In the genomic region with DNA sequence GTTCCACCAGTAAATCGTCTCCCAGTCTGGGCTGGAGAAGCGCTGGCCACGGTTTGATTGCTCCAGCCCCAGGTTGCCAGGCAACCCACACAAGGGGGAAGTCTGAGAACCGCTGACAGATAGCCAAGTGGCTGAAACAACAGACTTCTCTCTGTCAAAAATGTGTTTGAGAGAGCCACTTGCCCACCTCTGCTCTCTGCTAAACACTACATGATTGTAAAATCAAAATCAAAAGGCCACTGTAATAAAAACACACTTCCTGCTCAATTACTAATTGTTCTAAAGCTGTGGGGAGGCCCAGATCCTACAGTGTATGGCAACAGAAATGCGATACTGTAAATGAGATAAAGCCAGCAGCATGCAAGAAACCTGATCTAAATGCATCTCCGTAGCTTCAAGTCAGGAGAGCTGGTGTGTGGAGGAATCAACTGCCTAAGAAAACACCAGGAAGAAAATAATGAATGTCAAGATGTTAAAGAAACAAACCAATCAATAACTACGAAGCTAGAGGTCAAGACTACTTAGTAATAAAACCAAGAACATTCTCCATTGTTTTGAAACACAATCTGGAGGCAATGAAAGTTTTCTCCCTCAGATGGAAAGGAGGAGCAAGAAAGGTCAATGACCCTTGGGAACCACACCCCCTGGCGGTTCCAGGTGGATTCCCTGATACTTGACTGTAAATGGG, we compare ENCODE assay signal across 8 cellular contexts.
A peak's percentile ranks its signal among the peaks of the same experiment; 100 is the strongest.
DNase-seq lines count a peak whose midpoint lies in the region; TF ChIP-seq lines count a peak whose summit lies in the region.

No MANE protein-coding gene starts in this region.

- no peaks in the 10 kb centered on the region for H3K27me3 ChIP-seq in Peyer's patch
- no peaks in the 10 kb centered on the region for H3K27me3 ChIP-seq in ectodermal cell (ENCODE audit: control insufficient read depth, insufficient read depth, low read length, poor library complexity, severe bottlenecking)
- H3K27me3 ChIP-seq in tibial artery, result no peaks in the 10 kb centered on the region

- POLR2A ChIA-PET in GM10248 (lab: Yijun Ruan, JAX), result no interaction called here

- peak; percentile 75 for DNase-seq in GM10248 (ENCODE audit: extremely low spot score)
- peak; percentile 60 to 81 (median 62) for DNase-seq in Peyer's patch
- peak; percentile 85 to 91 for DNase-seq in lung microvascular endothelial cell (ENCODE audit: low read depth in 2 of 2)
- peak; percentile 87 for DNase-seq in tibial artery
- no peak for DNase-seq in stimulated activated CD4-positive, alpha-beta T cell treated with anti-CD3 and anti-CD28 coated beads, Interleukin-4, amount 100 ng/mL, for 1 hour
- DNase-seq in activated naive CD4-positive, alpha-beta T cell (lab: John Stamatoyannopoulos, UW), result no peak

- no peak for TF ChIP-seq CTCF in GM10248 (IDR thresholded peaks at IDR 0.05; ENCODE audit: control extremely low read depth, extremely low read depth, low read depth, missing control alignments)
- peak in 4 of 6 experiments; percentile 8 to 60 (median 50) for TF ChIP-seq CTCF in Peyer's patch (IDR thresholded peaks at IDR 0.05)
- TF ChIP-seq CTCF in tibial artery (IDR thresholded peaks at IDR 0.05), result no peak

- 23 to 26% methylated on average over 8 of the region's 8 CpGs for WGBS in ectodermal cell, 2 experiments

- peak overlapping the region in 2 of 4 donors; percentile 4 to 5 for H3K4me3 Mint-ChIP-seq in IgD-negative memory B cell

- H3K9me3 ChIP-seq in Peyer's patch, result no peaks in the 10 kb centered on the region
- H3K9me3 ChIP-seq in ectodermal cell (ENCODE audit: control insufficient read depth, low read length), result no peaks in the 10 kb centered on the region
- peaks cover 0 to 5% (median 0%) of the 10 kb centered on the region in 3 donors for H3K9me3 ChIP-seq in tibial artery

- H3K27me3 Mint-ChIP-seq in IgD-negative memory B cell, result no peaks in the 10 kb centered on the region

- H3K36me3 ChIP-seq in Peyer's patch, result no peaks in the 10 kb centered on the region
- no peaks in the 10 kb centered on the region for H3K36me3 ChIP-seq in ectodermal cell (ENCODE audit: control insufficient read depth, insufficient read depth, low read length)
- H3K36me3 ChIP-seq in tibial artery, result no peaks in the 10 kb centered on the region

- TF ChIP-seq POLR2A in Peyer's patch (IDR thresholded peaks at IDR 0.05), result no peak

- H3K27ac Mint-ChIP-seq in IgD-negative memory B cell, result peak overlapping the region; percentile 57 to 89 (median 80)

- peak overlapping the region in 2 of 4 donors; percentile 44 to 67 for H3K27ac ChIP-seq in Peyer's patch
- H3K27ac ChIP-seq in ectodermal cell (ENCODE audit: insufficient read depth, low read depth, low read length, poor library complexity, severe bottlenecking), result peak overlapping the region; percentile 62
- H3K27ac ChIP-seq in tibial artery, result peak overlapping the region; percentile 8 to 40

- H3K36me3 Mint-ChIP-seq in IgD-negative memory B cell, result peaks cover 9% of the 10 kb centered on the region

- H3K4me3 ChIP-seq in Peyer's patch (no peak overlapping the region), ectodermal cell (ENCODE audit: insufficient read depth, low read depth, low read length) (no peak overlapping the region), tibial artery (no peak overlapping the region)

- peaks cover 0 to 4% (median 2%) of the 10 kb centered on the region in 3 donors for H3K9me3 Mint-ChIP-seq in IgD-negative memory B cell

- H3K4me1 ChIP-seq in Peyer's patch (peaks cover 0 to 13% (median 2%) of the 10 kb centered on the region in 4 donors), ectodermal cell (ENCODE audit: control insufficient read depth, insufficient read depth, low read length) (peaks cover 20% of the 10 kb centered on the region), tibial artery (peaks cover 0 to 26% (median 11%) of the 10 kb centered on the region in 4 donors)

- intact Hi-C loops in tibial artery (cut with DNase I; ENCODE audit: low total_unique reads), result no loop called here

- CTCF ChIA-PET in GM10248 (lab: Yijun Ruan, JAX), result interaction anchor here (0.8 to 2.9 kb wide), 6 partner anchors 11 to 35 kb away, joined by 3 to 8 read pairs (median 3); no protein-coding TSS in a partner anchor

- H3K4me1 Mint-ChIP-seq in IgD-negative memory B cell, result peaks cover 27 to 33% (median 33%) of the 10 kb centered on the region in 3 donors

Comparison
In these comparisons a context has a peak if more than half of its experiments do, and no peak if none do; other contexts are left out.
1. DNase-seq: peak in GM10248 (single experiment), Peyer's patch (3 of 3), lung microvascular endothelial cell (2 of 2) and tibial artery (2 of 2); none in stimulated activated CD4-positive, alpha-beta T cell treated with anti-CD3 and anti-CD28 coated beads, Interleukin-4, amount 100 ng/mL, for 1 hour (single experiment) and activated naive CD4-positive, alpha-beta T cell (0 of 4).
2. CTCF ChIP-seq: peak in Peyer's patch (4 of 6); none in GM10248 (single experiment) and tibial artery (0 of 2).